26 cellular contexts compared by ENCODE assay signal in genomic region chr16:82972520-82972919, GRCh38.
"Had no signal": no experiment of that assay in that cellular context is flagged by ENCODE, and none has a peak within 500 bp of the region (broad histone marks: within the 10 kb centered on the region; RNA-seq: fewer than 3 reads in every experiment).

No MANE protein-coding gene starts in this region.

- ATAC-seq: left colon; left lung; natural killer cell; pancreas; right lobe of liver; stimulated activated memory B cell treated with anti-CD40 and anti-IgM and Interleukin-4, amounts not matched to agents 10 μg/mL and 1 μg/mL and 100 μg/mL, for 72 hours; stimulated activated naive CD8-positive, alpha-beta T cell treated with anti-CD3 and anti-CD28 coated beads, Interleukin-15, amount 100 ng/mL, for 72 hours had no signal

- DNase-seq: hypothalamus; immature natural killer cell; kidney; left colon; left lung; mesendoderm; naive B cell; natural killer cell; nephron progenitor cell; pancreas; posterior cingulate gyrus; right lobe of liver; stimulated activated CD4-positive, alpha-beta T cell treated with anti-CD3 and anti-CD28 coated beads, Interleukin-1b, Interleukin-23, amount 100 ng/mL, for 48 hours; stimulated activated CD4-positive, alpha-beta T cell treated with anti-CD3 and anti-CD28 coated beads, Interleukin-2, amount 100 ng/mL, for 48 hours; stimulated activated CD4-positive, alpha-beta T cell treated with anti-CD3 and anti-CD28 coated beads, Interleukin-4, amount 100 ng/mL, for 4 hours; stimulated activated CD8-positive, alpha-beta memory T cell treated with anti-CD3 and anti-CD28 coated beads, Interleukin-4, amount 100 ng/mL, for 48 hours; stimulated activated naive CD4-positive, alpha-beta T cell treated with Interleukin-2 at 50 U/mL for 16 hours; stimulated activated naive CD8-positive, alpha-beta T cell treated with anti-CD3 and anti-CD28 coated beads, Interleukin-15, amount 100 ng/mL, for 72 hours; substantia nigra had no signal

- H3K4me2 ChIP-seq: smooth muscle cell had no signal

- H3K36me3 ChIP-seq: left lung, pancreas, prostate gland, right atrium auricular region, right lobe of liver, tibial nerve, vagina had no signal

- H3K9me3 ChIP-seq: pancreas, prostate gland, right atrium auricular region, right lobe of liver, vagina had no signal

- H3K4me3 ChIP-seq: left lung, lung, pancreas, prostate gland, right atrium auricular region, right lobe of liver, smooth muscle cell, tibial nerve, vagina had no signal

- H3K4me1 ChIP-seq: left lung, pancreas, prostate gland, right lobe of liver, tibial nerve, vagina had no signal

- H3K27ac ChIP-seq: left lung, pancreas, prostate gland, right atrium auricular region, right lobe of liver, tibial nerve, vagina had no signal

- H3K27me3 ChIP-seq: left lung, pancreas, right atrium auricular region, right lobe of liver, tibial nerve, vagina had no signal
